8 cellular contexts compared by ENCODE assay signal in genomic region chr13:30466841-30467252, GRCh38. TPM values are rescaled to one million over a fixed set of nuclear protein-coding genes. Genes with fewer than 3 reads are reported as not detected.
DNase-seq lines count a peak whose midpoint lies in the region; ATAC-seq and TF ChIP-seq lines count a peak whose summit lies in the region.

No MANE protein-coding gene starts in this region.

- H3K9ac ChIP-seq in Loucy (ENCODE audit: low read depth, low read length, poor library complexity, severe bottlenecking) (peak overlapping the region; percentile 82), mesendoderm (ENCODE audit: low read length) (peak overlapping the region; percentile 33)

- H4K20me1 ChIP-seq in Loucy (ENCODE audit: insufficient read depth, low read length, poor library complexity, severe bottlenecking) = peaks cover 22% of the 10 kb centered on the region

- H3K36me3 ChIP-seq in GM06990 (ENCODE audit: control insufficient read depth, insufficient read depth, low read length) = no peaks in the 10 kb centered on the region
- H3K36me3 ChIP-seq in Loucy (ENCODE audit: insufficient read depth, low read length) = peaks cover 21% of the 10 kb centered on the region
- peaks cover 5% of the 10 kb centered on the region for H3K36me3 ChIP-seq in mesendoderm (ENCODE audit: control insufficient read depth, insufficient read depth, low read length)

- peaks cover 21% of the 10 kb centered on the region for H3F3A ChIP-seq in Loucy (ENCODE audit: low read depth)

- H3K4me3 Mint-ChIP-seq in T-helper 2 cell treated with Interferon-gamma antibody and Interleukin-4, amounts not matched to agents 5 μg/mL and 100 μg/mL, for 36 hours = peak overlapping the region; percentile 91
- peak overlapping the region in 1 of 2 donors; percentile 31 for H3K4me3 Mint-ChIP-seq in CD14-positive monocyte

- H2BK120ac ChIP-seq in mesendoderm (ENCODE audit: low read depth, low read length) = no peak overlapping the region

- no peaks in the 10 kb centered on the region for H3K9me3 ChIP-seq in Loucy (ENCODE audit: insufficient read depth, low read depth, low read length)

- no peak overlapping the region for H4K5ac ChIP-seq in mesendoderm (ENCODE audit: low read length)

- H3K27me3 ChIP-seq in GM06990 (replicated peaks; ENCODE audit: control insufficient read depth, insufficient read depth, low read length) (no peaks in the 10 kb centered on the region), Loucy (ENCODE audit: insufficient read depth, low read length, poor library complexity, severe bottlenecking) (peaks cover 5% of the 10 kb centered on the region), mesendoderm (ENCODE audit: insufficient read depth, low read length, poor library complexity) (no peaks in the 10 kb centered on the region)

- no peak overlapping the region for H2BK15ac ChIP-seq in mesendoderm (replicated peaks; ENCODE audit: low read depth)

- H2BK5ac ChIP-seq in mesendoderm (ENCODE audit: low read length) = no peak overlapping the region

- no peaks in the 10 kb centered on the region for H3K9me2 ChIP-seq in Loucy (replicated peaks; ENCODE audit: low read depth, low read length)

- H3K27me3 Mint-ChIP-seq in T-helper 2 cell treated with Interferon-gamma antibody and Interleukin-4, amounts not matched to agents 5 μg/mL and 100 μg/mL, for 36 hours (ENCODE audit: low read depth) = peaks cover 2% of the 10 kb centered on the region
- peaks cover 0 to 2% (median 2%) of the 10 kb centered on the region in 3 donors for H3K27me3 Mint-ChIP-seq in CD14-positive monocyte (ENCODE audit: low read depth in 3 of 3)

- H3K18ac ChIP-seq in mesendoderm (ENCODE audit: low read length) = no peak overlapping the region

- TF ChIP-seq CTCF in GM06990 (IDR thresholded peaks at IDR 0.05; ENCODE audit: insufficient read depth, low read length, poor library complexity, severe bottlenecking) = no peak
- no peak for TF ChIP-seq CTCF in Loucy (conservative IDR thresholded peaks at IDR 0.05; ENCODE audit: low read length)
- TF ChIP-seq CTCF in CD14-positive monocyte (IDR thresholded peaks at IDR 0.05) = no peak

- ATAC-seq in sciatic nerve = no peak

- no peak overlapping the region for H3K27ac ChIP-seq in mesendoderm (ENCODE audit: low read depth, low read length)

- H3K4ac ChIP-seq in mesendoderm (ENCODE audit: low read depth, low read length) = no peak overlapping the region

- H3K4me3 ChIP-seq in GM06990 (replicated peaks; ENCODE audit: low read depth, low read length) (peak overlapping the region; percentile 73; the same call in 1 of the 2 replicates), Loucy (ENCODE audit: low read length, poor library complexity, severe bottlenecking) (peak overlapping the region; percentile 74), mesendoderm (ENCODE audit: low read length) (no peak overlapping the region)

- peaks cover 38% of the 10 kb centered on the region for H3K4me1 ChIP-seq in Loucy (ENCODE audit: insufficient read depth, low read length, poor library complexity, severe bottlenecking)
- H3K4me1 ChIP-seq in mesendoderm (ENCODE audit: control insufficient read depth, low read depth, low read length) = no peaks in the 10 kb centered on the region

- peak overlapping the region; percentile 66 for H2AFZ ChIP-seq in Loucy (ENCODE audit: low read length)

- H3K4me1 Mint-ChIP-seq in T-helper 2 cell treated with Interferon-gamma antibody and Interleukin-4, amounts not matched to agents 5 μg/mL and 100 μg/mL, for 36 hours (ENCODE audit: low read depth) = peaks cover 25% of the 10 kb centered on the region
- peaks cover 30% of the 10 kb centered on the region for H3K4me1 Mint-ChIP-seq in CD14-positive monocyte

- DNase-seq in GM06990 (ENCODE audit: extremely low read depth, insufficient read length) (peak; percentile 48), mesendoderm (peak; percentile 59), CD14-positive monocyte (ENCODE audit: low spot score) (no peak), NCI-H446 treated with DMSO at 0.1 percent for 48 hours (lab: John Stamatoyannopoulos, UW) (no peak), sciatic nerve (ENCODE audit: low spot score) (no peak), NCI-H1694 (lab: John Stamatoyannopoulos, UW) (no peak)
- no peak for DNase-seq in T-helper 2 cell treated with Interferon-gamma antibody and Interleukin-4, amounts not matched to agents 5 μg/mL and 100 μg/mL, for 36 hours (ENCODE audit: low spot score)

- no peak overlapping the region for H4K8ac ChIP-seq in mesendoderm (ENCODE audit: low read depth, low read length)

- H3K79me2 ChIP-seq in Loucy (ENCODE audit: insufficient read depth, low read length) = peaks cover 48% of the 10 kb centered on the region
- peaks cover 18% of the 10 kb centered on the region for H3K79me2 ChIP-seq in mesendoderm (ENCODE audit: control insufficient read depth, insufficient read depth, low read length)

- H3K79me1 ChIP-seq in mesendoderm (ENCODE audit: low read length) = peaks cover 2% of the 10 kb centered on the region

- no peak overlapping the region for H2AK5ac ChIP-seq in mesendoderm (ENCODE audit: low read length)

- peak overlapping the region; percentile 99 for H3K27ac Mint-ChIP-seq in T-helper 2 cell treated with Interferon-gamma antibody and Interleukin-4, amounts not matched to agents 5 μg/mL and 100 μg/mL, for 36 hours
- peak overlapping the region in 2 of 7 donors; percentile 64 to 76 for H3K27ac Mint-ChIP-seq in CD14-positive monocyte

- no peak overlapping the region for H3K56ac ChIP-seq in mesendoderm (ENCODE audit: low read length)

- WGBS in mesendoderm (ENCODE audit: extremely low coverage, insufficient coverage, low lambda C conversion rate) = no CpG with 5 or more reads among the region's 4 CpGs

- H3K4me2 ChIP-seq in Loucy (ENCODE audit: low read depth, low read length, poor library complexity, severe bottlenecking) = peak overlapping the region; percentile 84
- no peak overlapping the region for H3K4me2 ChIP-seq in mesendoderm (ENCODE audit: low read length)

- intact Hi-C loops in CD14-positive monocyte (cut with micrococcal nuclease) (loop anchor here (5.0 to 10.0 kb wide), 5 partner anchors 65 to 620 kb away; partner anchors contain the start of genes KATNAL1 (in 1 of the 2) and USPL1 (in 1 of the 2)), sciatic nerve (cut with DNase I) (loop anchor here (10.0 kb wide), 1 partner anchor 148 kb away; the partner anchor contains the start of gene USPL1)

- no peak overlapping the region for H3K23ac ChIP-seq in mesendoderm (ENCODE audit: low read length)

- H3K36me3 Mint-ChIP-seq in T-helper 2 cell treated with Interferon-gamma antibody and Interleukin-4, amounts not matched to agents 5 μg/mL and 100 μg/mL, for 36 hours (ENCODE audit: low read depth) = peaks cover 25% of the 10 kb centered on the region
- H3K36me3 Mint-ChIP-seq in CD14-positive monocyte = peaks cover 6 to 9% of the 10 kb centered on the region in 2 donors

- no peaks in the 10 kb centered on the region for H3K9me3 Mint-ChIP-seq in T-helper 2 cell treated with Interferon-gamma antibody and Interleukin-4, amounts not matched to agents 5 μg/mL and 100 μg/mL, for 36 hours
- H3K9me3 Mint-ChIP-seq in CD14-positive monocyte = no peaks in the 10 kb centered on the region

RNA-seq across cellular contexts. Expression of gene HMGB1, which starts 1.1 kb away (rescaled TPM):
- 1,185 TPM for polyA plus RNA-seq in mesendoderm (2013, experiment 1 of 2)
- 1,186 TPM for polyA plus RNA-seq in mesendoderm (2013, experiment 2 of 2)
- 100 to 1,000 TPM; 430 to 489 TPM for polyA plus RNA-seq in CD14-positive monocyte
- 304 TPM for total RNA-seq in sciatic nerve

RNA-seq across cellular contexts. Expression of gene UBE2L5, which starts 44.6 kb away (rescaled TPM):
- polyA plus RNA-seq in mesendoderm (2013, experiment 1 of 2) = 0.15 TPM
- not detected for polyA plus RNA-seq in mesendoderm (2013, experiment 2 of 2)
- polyA plus RNA-seq in CD14-positive monocyte = not detected
- total RNA-seq in sciatic nerve = 0.22 TPM

Comparison
In these comparisons a context has a peak if more than half of its experiments do, and no peak if none do; other contexts are left out.
1. DNase-seq: peak in GM06990 (single experiment) and mesendoderm (single experiment); none in T-helper 2 cell treated with Interferon-gamma antibody and Interleukin-4, amounts not matched to agents 5 μg/mL and 100 μg/mL, for 36 hours (single experiment), CD14-positive monocyte (single experiment), NCI-H446 treated with DMSO at 0.1 percent for 48 hours (single experiment), sciatic nerve (single experiment) and NCI-H1694 (single experiment).